In genomic region chr1:35112668-35113067, GRCh38 we compare ENCODE assay signal across 16 cellular contexts. TPM values are rescaled to one million over a fixed set of nuclear protein-coding genes. Genes with fewer than 3 reads are reported as not detected.
A peak's percentile ranks its signal among the peaks of the same experiment; 100 is the strongest.
DNase-seq lines count a peak whose midpoint lies in the region; ATAC-seq and TF ChIP-seq lines count a peak whose summit lies in the region.
"Had no signal": no experiment of that assay in that cellular context is flagged by ENCODE, and none has a peak within 500 bp of the region (broad histone marks: within the 10 kb centered on the region; RNA-seq: fewer than 3 reads in every experiment).

No MANE protein-coding gene starts in this region.

- no peaks in the 10 kb centered on the region for H3K4me1 Mint-ChIP-seq in endodermal cell
- H3K4me1 Mint-ChIP-seq in neural progenitor cell: no peaks in the 10 kb centered on the region
- H3K4me1 Mint-ChIP-seq: mesothelial cell of epicardium had no signal

- H3F3A ChIP-seq in Loucy (ENCODE audit: low read depth): no peaks in the 10 kb centered on the region
- peaks cover 17% of the 10 kb centered on the region for H3F3A ChIP-seq in neural progenitor cell (ENCODE audit: low read depth)

- 100% methylated on average over 3 of the region's 4 CpGs; no CpG with 5 or more reads in 1 of the 2 experiments for WGBS in endodermal cell (ENCODE audit: insufficient coverage in 1 of 2, insufficient read length in 1 of 2), 2 experiments

- H3K36me3 ChIP-seq in Loucy (ENCODE audit: insufficient read depth, low read length): peaks cover 3% of the 10 kb centered on the region; the same call in 1 of the 2 replicates
- peaks cover 69% of the 10 kb centered on the region for H3K36me3 ChIP-seq in endodermal cell (ENCODE audit: control insufficient read depth, insufficient read depth, low read length)
- peaks cover 30% of the 10 kb centered on the region for H3K36me3 ChIP-seq in neural progenitor cell

- H3K9me3 Mint-ChIP-seq in endodermal cell (no peaks in the 10 kb centered on the region), neural progenitor cell (no peaks in the 10 kb centered on the region)
- H3K9me3 Mint-ChIP-seq: mesothelial cell of epicardium had no signal

- in situ Hi-C loops in KBM-7 (cut with MboI; ENCODE audit: low pct_unique_long_range_greater_than_20kb, low sequenced_read_pairs): no loop called here

- no peak for ATAC-seq in HG03378 (IDR thresholded peaks at IDR 0.05; ENCODE audit: unreplicated experiment)
- ATAC-seq: esophagus mucosa, Right ventricle myocardium inferior had no signal

- H3K4me3 Mint-ChIP-seq in endodermal cell (no peak overlapping the region), neural progenitor cell (no peak overlapping the region)
- H3K4me3 Mint-ChIP-seq: mesothelial cell of epicardium had no signal

- H3K4me2 ChIP-seq in Loucy (ENCODE audit: low read depth, low read length, poor library complexity, severe bottlenecking): no peak overlapping the region
- no peak overlapping the region for H3K4me2 ChIP-seq in neural progenitor cell

- H2AFZ ChIP-seq in Loucy (ENCODE audit: low read length) (no peak overlapping the region), neural progenitor cell (replicated peaks) (no peak overlapping the region)
- H2AFZ ChIP-seq: parathyroid adenoma had no signal

- TF ChIP-seq CTCF in Loucy (conservative IDR thresholded peaks at IDR 0.05; ENCODE audit: low read length) (peak; percentile 58), endodermal cell (conservative IDR thresholded peaks at IDR 0.05) (peak; percentile 55), neural progenitor cell (IDR thresholded peaks at IDR 0.05) (peak; percentile 19)

- H3K9ac ChIP-seq in Loucy (ENCODE audit: low read depth, low read length, poor library complexity, severe bottlenecking) (no peak overlapping the region), endodermal cell (ENCODE audit: extremely low read depth, low read length, poor library complexity, severe bottlenecking) (no peak overlapping the region), neural progenitor cell (no peak overlapping the region)
- H3K9ac ChIP-seq: parathyroid adenoma had no signal

- no peaks in the 10 kb centered on the region for H3K79me2 ChIP-seq in Loucy (ENCODE audit: insufficient read depth, low read length)
- no peaks in the 10 kb centered on the region for H3K79me2 ChIP-seq in neural progenitor cell (ENCODE audit: low read depth)
- H3K79me2 ChIP-seq: parathyroid adenoma had no signal

- no peaks in the 10 kb centered on the region for H4K20me1 ChIP-seq in Loucy (ENCODE audit: insufficient read depth, low read length, poor library complexity, severe bottlenecking)
- H4K20me1 ChIP-seq in neural progenitor cell (ENCODE audit: low read depth): no peaks in the 10 kb centered on the region

- no peaks in the 10 kb centered on the region for H3K9me3 ChIP-seq in Loucy (ENCODE audit: insufficient read depth, low read depth, low read length)
- peaks cover 10% of the 10 kb centered on the region for H3K9me3 ChIP-seq in endodermal cell (ENCODE audit: control insufficient read depth, low read length)
- no peaks in the 10 kb centered on the region for H3K9me3 ChIP-seq in neural progenitor cell (ENCODE audit: low read depth)

- DNase-seq in DMS 273 (lab: John Stamatoyannopoulos, UW; ENCODE audit: unreplicated experiment): peak; percentile 13
- no peak for DNase-seq in DMS 273 treated with DMSO at 0.1 percent for 48 hours (lab: John Stamatoyannopoulos, UW)
- no peak for DNase-seq in endodermal cell
- no peak for DNase-seq in neural progenitor cell (ENCODE audit: low spot score)
- no peak for DNase-seq in iPS-NIHi11 (ENCODE audit: low spot score)
- DNase-seq in KBM-7: no peak
- DNase-seq: 8988T; COR-L47; NCI-H510A treated with DMSO at 0.1 percent for 48 hours; stimulated activated CD4-positive, alpha-beta T cell treated with anti-CD3 and anti-CD28 coated beads, Interleukin-12 subunit alpha, Interleukin-12 subunit beta, amount 100 ng/mL, for 4 hours had no signal

- H3K4me1 ChIP-seq in Loucy (ENCODE audit: insufficient read depth, low read length, poor library complexity, severe bottlenecking) (peaks cover 6% of the 10 kb centered on the region), endodermal cell (ENCODE audit: control insufficient read depth, insufficient read depth, low read length) (no peaks in the 10 kb centered on the region), neural progenitor cell (no peaks in the 10 kb centered on the region)
- H3K4me1 ChIP-seq: parathyroid adenoma had no signal

- H3K4me3 ChIP-seq in Loucy (ENCODE audit: low read length, poor library complexity, severe bottlenecking) (no peak overlapping the region), endodermal cell (ENCODE audit: low read length) (no peak overlapping the region), neural progenitor cell (no peak overlapping the region)

- H3K36me3 Mint-ChIP-seq in endodermal cell (ENCODE audit: low read depth) (peaks cover 50% of the 10 kb centered on the region), neural progenitor cell (peaks cover 16% of the 10 kb centered on the region)

- H3K27ac Mint-ChIP-seq in endodermal cell (no peak overlapping the region), neural progenitor cell (no peak overlapping the region)
- H3K27ac Mint-ChIP-seq: mesothelial cell of epicardium had no signal

- H3K9me2 ChIP-seq in Loucy (replicated peaks; ENCODE audit: low read depth, low read length): no peaks in the 10 kb centered on the region

- H3K27ac ChIP-seq in endodermal cell (ENCODE audit: low read depth, low read length): no peak overlapping the region
- H3K27ac ChIP-seq in neural progenitor cell: no peak overlapping the region
- H3K27ac ChIP-seq: parathyroid adenoma had no signal

- H3K27me3 ChIP-seq in Loucy (ENCODE audit: insufficient read depth, low read length, poor library complexity, severe bottlenecking) (no peaks in the 10 kb centered on the region), endodermal cell (ENCODE audit: control insufficient read depth, insufficient read depth, low read length, poor library complexity, severe bottlenecking) (no peaks in the 10 kb centered on the region), neural progenitor cell (no peaks in the 10 kb centered on the region)

- H3K27me3 Mint-ChIP-seq in endodermal cell (ENCODE audit: insufficient read depth) (no peaks in the 10 kb centered on the region), neural progenitor cell (ENCODE audit: insufficient read depth, low read depth) (no peaks in the 10 kb centered on the region)

RNA-seq across cellular contexts. Expression of gene ZMYM1, which starts 33.5 kb away (rescaled TPM):
- total RNA-seq in endodermal cell (10 to 100 TPM; 43.1 to 58.5 TPM), neural progenitor cell (ENCODE audit: low replicate concordance) (52.5 and 75.8 TPM in 2 replicates)
- polyA plus RNA-seq in endodermal cell (2013, experiment 1 of 2): 18.9 TPM
- polyA plus RNA-seq in endodermal cell (2013, experiment 2 of 2): 18.6 TPM
